In genomic region chr11:129348813-129349212, GRCh38 we compare ENCODE assay signal across 17 cellular contexts. TPM values are rescaled to one million over a fixed set of nuclear protein-coding genes. Genes with fewer than 3 reads are reported as not detected.
DNase-seq lines count a peak whose midpoint lies in the region; ATAC-seq and TF ChIP-seq lines count a peak whose summit lies in the region.
"Had no signal": no experiment of that assay in that cellular context is flagged by ENCODE, and none has a peak within 500 bp of the region (broad histone marks: within the 10 kb centered on the region; RNA-seq: fewer than 3 reads in every experiment).

No MANE protein-coding gene starts in this region.

- no peak for TF ChIP-seq CTCF in foreskin keratinocyte (conservative IDR thresholded peaks at IDR 0.05)

- no peak overlapping the region for H3K27ac Mint-ChIP-seq in activated naive CD8-positive, alpha-beta T cell treated with anti-CD3 and anti-CD28 coated beads, Interleukin-2, amount 50 U/mL, for 24 hours
- H3K27ac Mint-ChIP-seq in activated naive CD8-positive, alpha-beta T cell treated with anti-CD3 and anti-CD28 coated beads for 36 hours = no peak overlapping the region
- no peak overlapping the region for H3K27ac Mint-ChIP-seq in stimulated activated effector memory CD8-positive, alpha-beta T cell treated with anti-CD3 and anti-CD28 coated beads, Interleukin-12 subunit alpha, Interleukin-12 subunit beta, amount 100 ng/mL, for 72 hours
- H3K27ac Mint-ChIP-seq: CD4-positive, alpha-beta memory T cell; HFFc6 had no signal

- peaks cover 50% of the 10 kb centered on the region for H3K27me3 ChIP-seq in foreskin keratinocyte

- ATAC-seq in activated naive CD8-positive, alpha-beta T cell treated with anti-CD3 and anti-CD28 coated beads, Interleukin-2, amount 50 U/mL, for 24 hours = peak; percentile 28
- peak; percentile 9 for ATAC-seq in foreskin keratinocyte
- ATAC-seq in stimulated activated effector memory CD8-positive, alpha-beta T cell treated with anti-CD3 and anti-CD28 coated beads, Interleukin-12 subunit alpha, Interleukin-12 subunit beta, amount 100 ng/mL, for 72 hours = peak; percentile 54

- no peak overlapping the region for H3K4me3 Mint-ChIP-seq in activated naive CD8-positive, alpha-beta T cell treated with anti-CD3 and anti-CD28 coated beads, Interleukin-2, amount 50 U/mL, for 24 hours
- no peak overlapping the region for H3K4me3 Mint-ChIP-seq in activated naive CD8-positive, alpha-beta T cell treated with anti-CD3 and anti-CD28 coated beads for 36 hours
- no peak overlapping the region for H3K4me3 Mint-ChIP-seq in stimulated activated effector memory CD8-positive, alpha-beta T cell treated with anti-CD3 and anti-CD28 coated beads, Interleukin-12 subunit alpha, Interleukin-12 subunit beta, amount 100 ng/mL, for 72 hours
- H3K4me3 Mint-ChIP-seq: CD4-positive, alpha-beta memory T cell; HFFc6 had no signal

- no peak for DNase-seq in activated naive CD8-positive, alpha-beta T cell treated with anti-CD3 and anti-CD28 coated beads, Interleukin-2, amount 50 U/mL, for 24 hours
- DNase-seq in activated naive CD8-positive, alpha-beta T cell treated with anti-CD3 and anti-CD28 coated beads for 36 hours = no peak
- no peak for DNase-seq in foreskin keratinocyte
- DNase-seq in stimulated activated effector memory CD8-positive, alpha-beta T cell treated with anti-CD3 and anti-CD28 coated beads, Interleukin-12 subunit alpha, Interleukin-12 subunit beta, amount 100 ng/mL, for 72 hours (ENCODE audit: low spot score in 2 of 2) = no peak
- no peak for DNase-seq in D341Med (ENCODE audit: low spot score)
- DNase-seq in activated gamma-delta T cell (lab: John Stamatoyannopoulos, UW) = no peak
- DNase-seq: C1 segment of cervical spinal cord; Calu3; CD4-positive, alpha-beta memory T cell; COR-L47; DMS153; DND-41; GOT3; HFFc6 had no signal

- H3K36me3 Mint-ChIP-seq in activated naive CD8-positive, alpha-beta T cell treated with anti-CD3 and anti-CD28 coated beads, Interleukin-2, amount 50 U/mL, for 24 hours (ENCODE audit: low read depth) = no peaks in the 10 kb centered on the region
- no peaks in the 10 kb centered on the region for H3K36me3 Mint-ChIP-seq in activated naive CD8-positive, alpha-beta T cell treated with anti-CD3 and anti-CD28 coated beads for 36 hours
- H3K36me3 Mint-ChIP-seq in stimulated activated effector memory CD8-positive, alpha-beta T cell treated with anti-CD3 and anti-CD28 coated beads, Interleukin-12 subunit alpha, Interleukin-12 subunit beta, amount 100 ng/mL, for 72 hours = no peaks in the 10 kb centered on the region
- H3K36me3 Mint-ChIP-seq: CD4-positive, alpha-beta memory T cell had no signal

- H3K9me3 Mint-ChIP-seq in activated naive CD8-positive, alpha-beta T cell treated with anti-CD3 and anti-CD28 coated beads, Interleukin-2, amount 50 U/mL, for 24 hours = peaks cover 5% of the 10 kb centered on the region
- H3K9me3 Mint-ChIP-seq in activated naive CD8-positive, alpha-beta T cell treated with anti-CD3 and anti-CD28 coated beads for 36 hours = peaks cover 7% of the 10 kb centered on the region
- H3K9me3 Mint-ChIP-seq in stimulated activated effector memory CD8-positive, alpha-beta T cell treated with anti-CD3 and anti-CD28 coated beads, Interleukin-12 subunit alpha, Interleukin-12 subunit beta, amount 100 ng/mL, for 72 hours = peaks cover 9% of the 10 kb centered on the region
- H3K9me3 Mint-ChIP-seq: HFFc6 had no signal

- no peak overlapping the region for H3K27ac ChIP-seq in foreskin keratinocyte

- H3K27me3 Mint-ChIP-seq in activated naive CD8-positive, alpha-beta T cell treated with anti-CD3 and anti-CD28 coated beads, Interleukin-2, amount 50 U/mL, for 24 hours = peaks cover 2% of the 10 kb centered on the region
- no peaks in the 10 kb centered on the region for H3K27me3 Mint-ChIP-seq in activated naive CD8-positive, alpha-beta T cell treated with anti-CD3 and anti-CD28 coated beads for 36 hours
- H3K27me3 Mint-ChIP-seq: CD4-positive, alpha-beta memory T cell had no signal

- no peaks in the 10 kb centered on the region for H3K4me1 ChIP-seq in foreskin keratinocyte
- H3K4me1 ChIP-seq: HAP-1 had no signal

- H3K4me1 Mint-ChIP-seq in activated naive CD8-positive, alpha-beta T cell treated with anti-CD3 and anti-CD28 coated beads, Interleukin-2, amount 50 U/mL, for 24 hours = peaks cover 3% of the 10 kb centered on the region
- no peaks in the 10 kb centered on the region for H3K4me1 Mint-ChIP-seq in activated naive CD8-positive, alpha-beta T cell treated with anti-CD3 and anti-CD28 coated beads for 36 hours
- H3K4me1 Mint-ChIP-seq in stimulated activated effector memory CD8-positive, alpha-beta T cell treated with anti-CD3 and anti-CD28 coated beads, Interleukin-12 subunit alpha, Interleukin-12 subunit beta, amount 100 ng/mL, for 72 hours = no peaks in the 10 kb centered on the region

RNA-seq across cellular contexts. Expression of gene BARX2, which starts 26.8 kb away (rescaled TPM):
- total RNA-seq in activated naive CD8-positive, alpha-beta T cell treated with anti-CD3 and anti-CD28 coated beads for 36 hours = under 1 TPM in 1 of 2 experiments, not detected in 1; 0.12 TPM
- total RNA-seq in foreskin keratinocyte = 0.65 and 1.8 TPM in 2 replicates
- 1.2 and 2.3 TPM in 2 replicates for polyA plus RNA-seq in foreskin keratinocyte
- total RNA-seq: A172; CD4-positive, alpha-beta memory T cell; HFFc6 had no signal
- polyA plus RNA-seq: BJ; CD4-positive, alpha-beta memory T cell had no signal
